17 cellular contexts compared by ENCODE assay signal in the genomic region with DNA sequence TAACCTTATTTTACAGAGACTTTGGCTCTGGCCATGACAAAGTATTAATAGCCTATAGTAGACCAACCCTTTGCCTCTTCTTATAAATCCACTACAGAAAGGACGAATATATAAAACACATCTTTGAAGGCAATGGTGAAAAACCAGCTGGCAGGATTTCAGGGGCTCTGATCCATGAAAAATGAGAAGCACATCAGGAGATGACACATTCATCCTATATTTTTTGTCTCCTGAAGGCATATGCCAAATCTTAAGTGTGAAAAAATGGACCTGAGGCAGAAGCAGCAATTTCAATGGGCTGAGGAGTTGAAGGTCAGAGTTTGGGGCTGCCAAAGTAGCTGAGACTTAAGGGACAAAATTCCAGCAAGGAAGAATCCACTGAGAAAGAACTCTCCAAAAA. TPM values are rescaled to one million over a fixed set of nuclear protein-coding genes. Genes with fewer than 3 reads are reported as not detected.
DNase-seq lines count a peak whose midpoint lies in the region; ATAC-seq, FAIRE-seq and TF ChIP-seq lines count a peak whose summit lies in the region.
"Had no signal": no experiment of that assay in that cellular context is flagged by ENCODE, and none has a peak within 500 bp of the region (broad histone marks: within the 10 kb centered on the region; RNA-seq: fewer than 3 reads in every experiment).

No MANE protein-coding gene starts in this region.

- H3K4me3 ChIP-seq in Panc1 (ENCODE audit: low read depth in 2 of 2, low read length in 2 of 2): no peak overlapping the region
- no peak overlapping the region for H3K4me3 ChIP-seq in endothelial cell of umbilical vein (replicated peaks in 1 of 3; ENCODE audit: insufficient read depth in 1 of 3, low read depth in 1 of 3, low read length in 3 of 3)
- no peak overlapping the region for H3K4me3 ChIP-seq in left ventricle myocardium inferior

- H3K36me3 Mint-ChIP-seq in activated T-cell treated with anti-CD3 and anti-CD28 coated beads, Interleukin-2, amount 50 U/mL, for 24 hours (ENCODE audit: low read depth): peaks cover 39% of the 10 kb centered on the region
- H3K36me3 Mint-ChIP-seq in activated T-cell treated with anti-CD3 and anti-CD28 coated beads, Interleukin-2, amount 50 U/mL, for 72 hours (ENCODE audit: insufficient read depth in 2 of 2): no peaks in the 10 kb centered on the region

- H3K4me1 ChIP-seq in Panc1 (ENCODE audit: control insufficient read depth, insufficient read depth, low read length): peaks cover 17% of the 10 kb centered on the region
- peaks cover 8% of the 10 kb centered on the region for H3K4me1 ChIP-seq in endothelial cell of umbilical vein (ENCODE audit: control insufficient read depth, extremely low read depth, insufficient read depth, low read length)
- H3K4me1 ChIP-seq in left ventricle myocardium inferior: peaks cover 24% of the 10 kb centered on the region

- H3K27me3 ChIP-seq in Panc1 (ENCODE audit: control insufficient read depth, insufficient read depth, low read length) (no peaks in the 10 kb centered on the region), endothelial cell of umbilical vein (ENCODE audit: control insufficient read depth in 2 of 2, insufficient read depth in 2 of 2, low read length in 2 of 2) (no peaks in the 10 kb centered on the region), left ventricle myocardium inferior (ENCODE audit: low read depth) (no peaks in the 10 kb centered on the region)

- H2AFZ ChIP-seq in endothelial cell of umbilical vein (ENCODE audit: low read depth, low read length): no peak overlapping the region

- POLR2A ChIA-PET in Panc1 (lab: Charles Lee) (interaction anchor here (0.7 to 0.9 kb wide), 2 partner anchors 32 to 69 kb away, joined by 3 to 5 read pairs; no protein-coding TSS in a partner anchor), endothelial cell of umbilical vein (lab: Charles Lee) (interaction anchor here (0.9 kb wide), 1 partner anchor 14 kb away, joined by 3 read pairs; the partner anchor contains the start of gene RNF216)

- intact Hi-C loops in Panc1 (cut with micrococcal nuclease; ENCODE audit: unreplicated experiment): no loop called here
- intact Hi-C loops in endothelial cell of umbilical vein (cut with micrococcal nuclease): no loop called here
- intact Hi-C loops in left ventricle myocardium inferior (cut with micrococcal nuclease): no loop called here
- intact Hi-C loops in cardiac septum (cut with DNase I): no loop called here

- CTCF ChIA-PET in Panc1 (lab: Charles Lee): interaction anchor here (0.5 kb wide), 1 partner anchor 919 kb away, joined by 5 read pairs; no protein-coding TSS in a partner anchor
- CTCF ChIA-PET in endothelial cell of umbilical vein (lab: Charles Lee): interaction anchor here (0.5 to 4.3 kb wide), 4 partner anchors 10 to 218 kb away, joined by 3 to 33 read pairs (median 4); partner anchors contain the start of gene RNF216

- no TSS peak for BruUV-seq in Panc1 (replicated peaks; lab: Mats Ljungman, UMichigan)
- no TSS peak for BruUV-seq in endothelial cell of umbilical vein (replicated peaks; lab: Mats Ljungman, UMichigan)

- no peak for DNase-seq in activated T-cell treated with anti-CD3 and anti-CD28 coated beads, Interleukin-2, amount 50 U/mL, for 24 hours
- no peak for DNase-seq in activated T-cell treated with anti-CD3 and anti-CD28 coated beads, Interleukin-2, amount 50 U/mL, for 72 hours
- DNase-seq in Panc1 (ENCODE audit: low read depth, low spot score) (no peak), endothelial cell of umbilical vein (ENCODE audit: low read depth, low spot score) (no peak), superior temporal gyrus (ENCODE audit: extremely low spot score) (peak; percentile 44), left ventricle myocardium inferior (no peak), cardiac septum (ENCODE audit: low spot score) (no peak)
- DNase-seq in activated effector memory CD4-positive, alpha-beta T cell treated with anti-CD3 and anti-CD28 coated beads, Interleukin-2, amount 50 U/mL, for 16 hours: no peak
- DNase-seq: activated naive CD8-positive, alpha-beta T cell treated with anti-CD3 and anti-CD28 coated beads for 36 hours; Calu3; left cardiac atrium; naive B cell; NCI-H2081; right cardiac atrium; stimulated activated naive CD8-positive, alpha-beta T cell treated with anti-CD3 and anti-CD28 coated beads, Interleukin-15, Interleukin-2, amounts not matched to agents 100 U/mL and 50 U/mL, for 24 hours; WERI-Rb-1 had no signal

- in situ Hi-C loops in Panc1 (cut with HindIII; ENCODE audit: low pct_unique_long_range_greater_than_20kb, low sequenced_read_pairs): no loop called here

- peaks cover 53% of the 10 kb centered on the region for H3K4me1 Mint-ChIP-seq in activated T-cell treated with anti-CD3 and anti-CD28 coated beads, Interleukin-2, amount 50 U/mL, for 24 hours (ENCODE audit: low read depth)
- peaks cover 15% of the 10 kb centered on the region for H3K4me1 Mint-ChIP-seq in activated T-cell treated with anti-CD3 and anti-CD28 coated beads, Interleukin-2, amount 50 U/mL, for 72 hours (ENCODE audit: low read depth)

- H3K4me3 Mint-ChIP-seq in activated T-cell treated with anti-CD3 and anti-CD28 coated beads, Interleukin-2, amount 50 U/mL, for 24 hours: no peak overlapping the region
- H3K4me3 Mint-ChIP-seq in activated T-cell treated with anti-CD3 and anti-CD28 coated beads, Interleukin-2, amount 50 U/mL, for 72 hours: no peak overlapping the region
- H3K4me3 Mint-ChIP-seq: activated naive CD8-positive, alpha-beta T cell treated with anti-CD3 and anti-CD28 coated beads for 36 hours; naive B cell had no signal

- peaks cover 81% of the 10 kb centered on the region for H3K79me2 ChIP-seq in endothelial cell of umbilical vein (ENCODE audit: control insufficient read depth, insufficient read depth, low read length)

- H3K27ac ChIP-seq in Panc1 (ENCODE audit: low read length): peak overlapping the region; percentile 3; the same call in 1 of the 2 replicates
- H3K27ac ChIP-seq in endothelial cell of umbilical vein (ENCODE audit: insufficient read depth, low read depth, low read length): peak overlapping the region; percentile 6
- no peak overlapping the region for H3K27ac ChIP-seq in left ventricle myocardium inferior (replicated peaks)
- H3K27ac ChIP-seq: WERI-Rb-1 had no signal

- no peak for ATAC-seq in activated T-cell treated with anti-CD3 and anti-CD28 coated beads, Interleukin-2, amount 50 U/mL, for 72 hours (replicated peaks in 1 of 2)
- no peak; the same call in 1 of the 2 replicates for ATAC-seq in Panc1
- ATAC-seq: stimulated activated naive CD8-positive, alpha-beta T cell treated with anti-CD3 and anti-CD28 coated beads, Interleukin-15, Interleukin-2, amounts not matched to agents 100 U/mL and 50 U/mL, for 24 hours had no signal

- H3K36me3 ChIP-seq in Panc1 (ENCODE audit: control insufficient read depth, insufficient read depth, low read length) (no peaks in the 10 kb centered on the region), endothelial cell of umbilical vein (ENCODE audit: control insufficient read depth in 2 of 2, extremely low read depth in 1 of 2, insufficient read depth in 2 of 2, low read length in 2 of 2) (no peaks in the 10 kb centered on the region), left ventricle myocardium inferior (peaks cover 4% of the 10 kb centered on the region)

- TF ChIP-seq CTCF in Panc1 (IDR thresholded peaks at IDR 0.05): no peak
- TF ChIP-seq CTCF in endothelial cell of umbilical vein (IDR thresholded peaks at IDR 0.05; ENCODE audit: extremely low read depth in 1 of 2, insufficient read depth in 1 of 2, low read depth in 1 of 2, low read length in 2 of 2): no peak
- no peak for TF ChIP-seq CTCF in left ventricle myocardium inferior (IDR thresholded peaks at IDR 0.05; ENCODE audit: borderline replicate concordance)

- H3K9me3 ChIP-seq in Panc1 (ENCODE audit: control insufficient read depth, insufficient read depth, low read depth, low read length) (no peaks in the 10 kb centered on the region), endothelial cell of umbilical vein (replicated peaks; ENCODE audit: control insufficient read depth, insufficient read depth, low read length) (no peaks in the 10 kb centered on the region), left ventricle myocardium inferior (replicated peaks) (no peaks in the 10 kb centered on the region)

- no peaks in the 10 kb centered on the region for H3K9me1 ChIP-seq in endothelial cell of umbilical vein (replicated peaks; ENCODE audit: control insufficient read depth, extremely low read depth, insufficient read depth, low read length)

- dilution Hi-C loops in endothelial cell of umbilical vein (cut with MboI; ENCODE audit: extremely low pct_ligation_motif_present, low sequenced_read_pairs): no loop called here

- no peaks in the 10 kb centered on the region for H3K27me3 Mint-ChIP-seq in activated T-cell treated with anti-CD3 and anti-CD28 coated beads, Interleukin-2, amount 50 U/mL, for 24 hours
- no peaks in the 10 kb centered on the region for H3K27me3 Mint-ChIP-seq in activated T-cell treated with anti-CD3 and anti-CD28 coated beads, Interleukin-2, amount 50 U/mL, for 72 hours (ENCODE audit: low read depth)
- H3K27me3 Mint-ChIP-seq: activated naive CD8-positive, alpha-beta T cell treated with anti-CD3 and anti-CD28 coated beads for 36 hours; naive B cell had no signal

- no peak for TF ChIP-seq POLR2A in endothelial cell of umbilical vein (IDR thresholded peaks at IDR 0.05; ENCODE audit: low read depth, low read length)

- no peak for FAIRE-seq in endothelial cell of umbilical vein (lab: Jason Lieb, UNC)
- FAIRE-seq: A204.1 had no signal

- no peak overlapping the region for H3K4me2 ChIP-seq in endothelial cell of umbilical vein (ENCODE audit: insufficient read depth, low read length)

- no peak overlapping the region for H3K9ac ChIP-seq in endothelial cell of umbilical vein (replicated peaks; ENCODE audit: extremely low read depth, insufficient read depth, low read length)

- peak overlapping the region; percentile 16 for H3K27ac Mint-ChIP-seq in activated T-cell treated with anti-CD3 and anti-CD28 coated beads, Interleukin-2, amount 50 U/mL, for 24 hours
- no peak overlapping the region for H3K27ac Mint-ChIP-seq in activated T-cell treated with anti-CD3 and anti-CD28 coated beads, Interleukin-2, amount 50 U/mL, for 72 hours
- H3K27ac Mint-ChIP-seq: activated naive CD8-positive, alpha-beta T cell treated with anti-CD3 and anti-CD28 coated beads for 36 hours had no signal

- no peaks in the 10 kb centered on the region for H3K9me3 Mint-ChIP-seq in activated T-cell treated with anti-CD3 and anti-CD28 coated beads, Interleukin-2, amount 50 U/mL, for 24 hours
- H3K9me3 Mint-ChIP-seq in activated T-cell treated with anti-CD3 and anti-CD28 coated beads, Interleukin-2, amount 50 U/mL, for 72 hours: no peaks in the 10 kb centered on the region
- H3K9me3 Mint-ChIP-seq: activated naive CD8-positive, alpha-beta T cell treated with anti-CD3 and anti-CD28 coated beads for 36 hours; naive B cell had no signal

- H4K20me1 ChIP-seq in endothelial cell of umbilical vein (replicated peaks; ENCODE audit: control insufficient read depth, extremely low read depth, insufficient read depth, low read length): no peaks in the 10 kb centered on the region

RNA-seq across cellular contexts. Expression of gene RNF216, which starts 14.4 kb away (rescaled TPM):
- 10 to 100 TPM; 44.6 to 45.7 TPM for total RNA-seq in activated T-cell treated with anti-CD3 and anti-CD28 coated beads, Interleukin-2, amount 50 U/mL, for 72 hours
- total RNA-seq in Panc1 (2021; ENCODE audit: unreplicated experiment): 61.6 TPM
- 42.2 TPM for polyA plus RNA-seq in Panc1 (2012; ENCODE audit: insufficient read length)
- 33.2 and 37.1 TPM in 2 replicates for total RNA-seq in endothelial cell of umbilical vein
- 16.4 TPM in 2 replicates for polyA plus RNA-seq in endothelial cell of umbilical vein
- 17.3 and 20.8 TPM in 2 replicates for polyA plus RNA-seq in endothelial cell of umbilical vein (2011; cell fraction: cytosol; rRNA removed)
- 46.5 and 50.9 TPM in 2 replicates for polyA plus RNA-seq in endothelial cell of umbilical vein (2011; cell fraction: nucleus; rRNA removed)
- 21.5 and 22.2 TPM in 2 replicates for polyA plus RNA-seq in endothelial cell of umbilical vein (2012)
- 36.3 and 38.8 TPM in 2 replicates for polyA minus RNA-seq in endothelial cell of umbilical vein
- 19.4 TPM for polyA minus RNA-seq in endothelial cell of umbilical vein (2011; cell fraction: cytosol; rRNA and poly(A)+ RNA removed)
- polyA minus RNA-seq in endothelial cell of umbilical vein (2011; cell fraction: nucleus; rRNA and poly(A)+ RNA removed): 55.5 and 68.0 TPM in 2 replicates
- total RNA-seq in left ventricle myocardium inferior: 26.1 TPM
- 33.7 TPM for total RNA-seq in cardiac septum
